In the genomic region with DNA sequence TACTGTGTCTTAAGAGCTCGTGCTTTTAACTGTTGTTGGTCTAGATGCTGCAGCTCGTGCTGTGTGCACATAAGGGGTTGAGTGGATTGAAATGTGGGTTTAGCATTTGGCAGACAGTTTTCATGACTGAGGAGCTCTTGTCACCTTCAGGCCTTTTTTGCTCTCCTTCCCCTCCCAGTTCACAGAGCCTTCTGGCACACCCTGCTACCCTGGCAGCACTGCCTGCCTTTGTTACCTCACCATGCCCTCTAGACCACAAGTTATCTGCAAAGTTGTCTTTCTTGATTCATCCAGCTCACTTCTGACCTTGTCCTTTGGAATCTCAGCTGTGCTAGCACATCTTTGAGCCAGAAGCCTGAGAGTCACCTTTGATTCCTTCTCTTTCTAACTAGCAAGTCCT, we compare ENCODE assay signal across 1 cellular context.
TF ChIP-seq lines count a peak whose summit lies in the region.

No MANE protein-coding gene starts in this region.

TF ChIP-seq in GM23338, 12 proteins besides CTCF, POLR2A, EP300 and RAD21 (continued from another document):
- TF ChIP-seq, protein P1, sequence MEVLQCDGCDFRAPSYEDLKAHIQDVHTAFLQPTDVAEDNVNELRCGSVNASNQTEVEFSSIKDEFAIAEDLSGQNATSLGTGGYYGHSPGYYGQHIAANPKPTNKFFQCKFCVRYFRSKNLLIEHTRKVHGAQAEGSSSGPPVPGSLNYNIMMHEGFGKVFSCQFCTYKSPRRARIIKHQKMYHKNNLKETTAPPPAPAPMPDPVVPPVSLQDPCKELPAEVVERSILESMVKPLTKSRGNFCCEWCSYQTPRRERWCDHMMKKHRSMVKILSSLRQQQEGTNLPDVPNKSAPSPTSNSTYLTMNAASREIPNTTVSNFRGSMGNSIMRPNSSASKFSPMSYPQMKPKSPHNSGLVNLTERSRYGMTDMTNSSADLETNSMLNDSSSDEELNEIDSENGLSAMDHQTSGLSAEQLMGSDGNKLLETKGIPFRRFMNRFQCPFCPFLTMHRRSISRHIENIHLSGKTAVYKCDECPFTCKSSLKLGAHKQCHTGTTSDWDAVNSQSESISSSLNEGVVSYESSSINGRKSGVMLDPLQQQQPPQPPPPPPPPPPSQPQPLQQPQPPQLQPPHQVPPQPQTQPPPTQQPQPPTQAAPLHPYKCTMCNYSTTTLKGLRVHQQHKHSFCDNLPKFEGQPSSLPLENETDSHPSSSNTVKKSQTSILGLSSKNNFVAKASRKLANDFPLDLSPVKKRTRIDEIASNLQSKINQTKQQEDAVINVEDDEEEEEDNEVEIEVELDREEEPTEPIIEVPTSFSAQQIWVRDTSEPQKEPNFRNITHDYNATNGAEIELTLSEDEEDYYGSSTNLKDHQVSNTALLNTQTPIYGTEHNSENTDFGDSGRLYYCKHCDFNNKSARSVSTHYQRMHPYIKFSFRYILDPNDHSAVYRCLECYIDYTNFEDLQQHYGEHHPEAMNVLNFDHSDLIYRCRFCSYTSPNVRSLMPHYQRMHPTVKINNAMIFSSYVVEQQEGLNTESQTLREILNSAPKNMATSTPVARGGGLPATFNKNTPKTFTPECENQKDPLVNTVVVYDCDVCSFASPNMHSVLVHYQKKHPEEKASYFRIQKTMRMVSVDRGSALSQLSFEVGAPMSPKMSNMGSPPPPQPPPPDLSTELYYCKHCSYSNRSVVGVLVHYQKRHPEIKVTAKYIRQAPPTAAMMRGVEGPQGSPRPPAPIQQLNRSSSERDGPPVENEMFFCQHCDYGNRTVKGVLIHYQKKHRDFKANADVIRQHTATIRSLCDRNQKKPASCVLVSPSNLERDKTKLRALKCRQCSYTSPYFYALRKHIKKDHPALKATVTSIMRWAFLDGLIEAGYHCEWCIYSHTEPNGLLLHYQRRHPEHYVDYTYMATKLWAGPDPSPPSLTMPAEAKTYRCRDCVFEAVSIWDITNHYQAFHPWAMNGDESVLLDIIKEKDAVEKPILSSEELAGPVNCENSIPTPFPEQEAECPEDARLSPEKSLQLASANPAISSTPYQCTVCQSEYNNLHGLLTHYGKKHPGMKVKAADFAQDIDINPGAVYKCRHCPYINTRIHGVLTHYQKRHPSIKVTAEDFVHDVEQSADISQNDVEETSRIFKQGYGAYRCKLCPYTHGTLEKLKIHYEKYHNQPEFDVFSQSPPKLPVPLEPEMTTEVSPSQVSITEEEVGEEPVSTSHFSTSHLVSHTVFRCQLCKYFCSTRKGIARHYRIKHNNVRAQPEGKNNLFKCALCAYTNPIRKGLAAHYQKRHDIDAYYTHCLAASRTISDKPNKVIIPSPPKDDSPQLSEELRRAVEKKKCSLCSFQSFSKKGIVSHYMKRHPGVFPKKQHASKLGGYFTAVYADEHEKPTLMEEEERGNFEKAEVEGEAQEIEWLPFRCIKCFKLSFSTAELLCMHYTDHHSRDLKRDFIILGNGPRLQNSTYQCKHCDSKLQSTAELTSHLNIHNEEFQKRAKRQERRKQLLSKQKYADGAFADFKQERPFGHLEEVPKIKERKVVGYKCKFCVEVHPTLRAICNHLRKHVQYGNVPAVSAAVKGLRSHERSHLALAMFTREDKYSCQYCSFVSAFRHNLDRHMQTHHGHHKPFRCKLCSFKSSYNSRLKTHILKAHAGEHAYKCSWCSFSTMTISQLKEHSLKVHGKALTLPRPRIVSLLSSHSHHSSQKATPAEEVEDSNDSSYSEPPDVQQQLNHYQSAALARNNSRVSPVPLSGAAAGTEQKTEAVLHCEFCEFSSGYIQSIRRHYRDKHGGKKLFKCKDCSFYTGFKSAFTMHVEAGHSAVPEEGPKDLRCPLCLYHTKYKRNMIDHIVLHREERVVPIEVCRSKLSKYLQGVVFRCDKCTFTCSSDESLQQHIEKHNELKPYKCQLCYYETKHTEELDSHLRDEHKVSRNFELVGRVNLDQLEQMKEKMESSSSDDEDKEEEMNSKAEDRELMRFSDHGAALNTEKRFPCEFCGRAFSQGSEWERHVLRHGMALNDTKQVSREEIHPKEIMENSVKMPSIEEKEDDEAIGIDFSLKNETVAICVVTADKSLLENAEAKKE (CRISPR knock-in tag; IDR thresholded peaks at IDR 0.05), result no peak
- TF ChIP-seq POLR2AphosphoS5 (IDR thresholded peaks at IDR 0.05; ENCODE audit: low read depth), result no peak
TF ChIP-seq in GM23338: peak in this region for 0.
